Comparison of ENCODE assay signal across 7 cellular contexts in the genomic region with DNA sequence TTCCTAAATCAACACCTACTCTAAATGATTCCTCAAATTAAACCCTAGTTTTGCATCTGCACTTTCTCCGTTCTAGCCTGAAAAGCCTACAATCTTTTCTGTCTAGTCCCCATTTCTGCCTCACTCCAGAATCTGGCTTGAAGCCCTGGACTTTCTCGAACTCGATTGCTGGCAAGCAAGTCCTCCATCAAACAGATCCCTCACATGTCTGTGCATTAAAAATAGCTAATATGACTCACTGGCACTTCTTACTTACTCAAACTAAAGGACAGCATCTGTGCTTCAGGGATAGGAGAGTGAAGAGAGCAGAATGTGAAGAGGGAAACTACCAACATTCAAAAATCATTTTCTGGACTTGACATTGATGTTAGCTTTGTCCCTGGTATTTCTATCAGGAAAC. TPM values are rescaled to one million over a fixed set of nuclear protein-coding genes. Genes with fewer than 3 reads are reported as not detected.
DNase-seq lines count a peak whose midpoint lies in the region; ATAC-seq and TF ChIP-seq lines count a peak whose summit lies in the region.

No MANE protein-coding gene starts in this region.

- peak overlapping the region; percentile 75; the same call in 1 of the 2 replicates for H3K4me2 ChIP-seq in IMR-90 (ENCODE audit: low read depth, low read length)

- H3K36me3 ChIP-seq in IMR-90 (ENCODE audit: control insufficient read depth, insufficient read depth, low read length): no peaks in the 10 kb centered on the region

- H4K8ac ChIP-seq in IMR-90 (ENCODE audit: low read depth in 2 of 2, low read length in 2 of 2): no peak overlapping the region

- TF ChIP-seq POLR2A in IMR-90 (IDR thresholded peaks at IDR 0.05; ENCODE audit: low read depth, low read length): no peak

- H3K4ac ChIP-seq in IMR-90 (ENCODE audit: low read depth, low read length): no peak overlapping the region

- H3K14ac ChIP-seq in IMR-90 (replicated peaks; ENCODE audit: low read depth, low read length): no peak overlapping the region

- intact Hi-C loops in IMR-90 (cut with micrococcal nuclease): loop anchor here (10.0 kb wide), 1 partner anchor 144 kb away; no protein-coding TSS in a partner anchor

- H4K20me1 ChIP-seq in IMR-90 (ENCODE audit: insufficient read depth, low read length): no peaks in the 10 kb centered on the region

- H2BK20ac ChIP-seq in IMR-90 (ENCODE audit: low read depth, low read length): peak overlapping the region; percentile 29; the same call in 1 of the 2 replicates

- H3K9me3 ChIP-seq in IMR-90 (ENCODE audit: control insufficient read depth, insufficient read depth, low read length): no peaks in the 10 kb centered on the region

- CTCF ChIA-PET in IMR-90 (lab: Yijun Ruan, JAX): interaction anchor here (0.9 kb wide), 1 partner anchor 51 kb away, joined by 4 read pairs; no protein-coding TSS in a partner anchor

- H2BK5ac ChIP-seq in IMR-90 (ENCODE audit: low read depth, low read length, poor library complexity, severe bottlenecking): peak overlapping the region; percentile 67

- no peaks in the 10 kb centered on the region for H3K9me1 ChIP-seq in IMR-90 (ENCODE audit: insufficient read depth, low read length)

- H2AK9ac ChIP-seq in IMR-90 (replicated peaks; ENCODE audit: low read depth, low read length, poor library complexity): no peak overlapping the region

- H4K5ac ChIP-seq in IMR-90 (ENCODE audit: low read depth, low read length): no peak overlapping the region

- BruUV-seq in IMR-90 (replicated peaks; lab: Mats Ljungman, UMichigan): no TSS peak

- no peak for TF ChIP-seq CTCF in IMR-90 (conservative IDR thresholded peaks at IDR 0.05; ENCODE audit: low read depth, low read length)
- no peak for TF ChIP-seq CTCF in cardiac fibroblast (IDR thresholded peaks at IDR 0.05; ENCODE audit: low read depth, low read length)

- in situ Hi-C loops in IMR-90 (cut with MboI; ENCODE audit: low sequenced_read_pairs): loop anchor here (25.0 kb wide), 2 partner anchors 376 to 899 kb away; no protein-coding TSS in a partner anchor

- WGBS in IMR-90 (ENCODE audit: extremely low coverage in 2 of 2, insufficient read length in 1 of 2), 2 experiments: 20% methylated on average over 1 of the region's 3 CpGs; no CpG with 5 or more reads in 1 of the 2 experiments

- H3K9ac ChIP-seq in IMR-90 (ENCODE audit: low read depth, low read length): no peak overlapping the region

- H2AFZ ChIP-seq in IMR-90 (replicated peaks; ENCODE audit: low read length, poor library complexity): no peak overlapping the region

- DNase-seq in IMR-90 (peak; percentile 92), cardiac fibroblast (ENCODE audit: low read depth in 2 of 2) (peak; percentile 79 to 91), iris pigment epithelial cell (ENCODE audit: low read depth) (peak; percentile 92), amniotic stem cell (lab: John Stamatoyannopoulos, UW) (no peak)
- no peak for DNase-seq in effector CD8-positive, alpha-beta T cell (lab: John Stamatoyannopoulos, UW)

- peaks cover 7% of the 10 kb centered on the region; the same call in 1 of the 2 replicates for H3K4me1 ChIP-seq in IMR-90 (ENCODE audit: control insufficient read depth, insufficient read depth, low read length)

- H3K4me3 ChIP-seq in IMR-90 (ENCODE audit: insufficient read depth, low read depth, low read length) (no peak overlapping the region), cardiac fibroblast (replicated peaks in 1 of 2; ENCODE audit: low read depth in 2 of 2, low read length in 2 of 2) (no peak overlapping the region)

- H2AK5ac ChIP-seq in IMR-90 (ENCODE audit: low read depth, low read length): no peak overlapping the region

- ATAC-seq in IMR-90 (ENCODE audit: low read depth) (peak; percentile 70), HG02852 (IDR thresholded peaks at IDR 0.05; ENCODE audit: unreplicated experiment) (no peak)

- H2BK15ac ChIP-seq in IMR-90 (ENCODE audit: low read depth, low read length): no peak overlapping the region

- POLR2A ChIA-PET in IMR-90 (lab: Charles Lee; ENCODE audit: unreplicated experiment): no interaction called here

- no peaks in the 10 kb centered on the region for H3K27me3 ChIP-seq in IMR-90 (ENCODE audit: control insufficient read depth, insufficient read depth, low read length)

- no peak overlapping the region for H4K91ac ChIP-seq in IMR-90 (ENCODE audit: insufficient read depth, low read depth, low read length)

- no peak overlapping the region for H3K56ac ChIP-seq in IMR-90 (ENCODE audit: extremely low read depth, insufficient read depth, low read length)

- H3K27ac ChIP-seq in IMR-90 (ENCODE audit: insufficient read depth, low read length) (no peak overlapping the region), temporal lobe (ENCODE audit: low read depth, low read length) (peak overlapping the region; percentile 1)

- H3K23ac ChIP-seq in IMR-90 (ENCODE audit: low read depth, low read length): no peak overlapping the region

- H3K79me1 ChIP-seq in IMR-90 (ENCODE audit: low read depth in 1 of 2, low read length in 2 of 2): no peaks in the 10 kb centered on the region

- dilution Hi-C loops in IMR-90 (cut with HindIII; ENCODE audit: low sequenced_read_pairs, unreplicated experiment): no loop called here

- 0 out of 2 replicates have a peak, but pooled peaks have one; percentile 4 for TF ChIP-seq RAD21 in IMR-90 (IDR thresholded peaks at IDR 0.05; ENCODE audit: low read length)

- no peak overlapping the region for H3K18ac ChIP-seq in IMR-90 (ENCODE audit: low read depth, low read length)

- no peak overlapping the region for H2BK120ac ChIP-seq in IMR-90 (ENCODE audit: low read depth, low read length)

TF ChIP-seq in IMR-90, 13 proteins besides CTCF, POLR2A, EP300 and RAD21:
- TF ChIP-seq MAZ (IDR thresholded peaks at IDR 0.05; ENCODE audit: borderline replicate concordance, low read depth, low read length) (no peak), RFX5 (IDR thresholded peaks at IDR 0.05; ENCODE audit: low read depth, low read length) (no peak), MAFK (IDR thresholded peaks at IDR 0.05; ENCODE audit: low read depth, low read length) (0 out of 2 replicates have a peak, but pooled peaks have one; percentile 21), USF2 (IDR thresholded peaks at IDR 0.05; ENCODE audit: low read depth, low read length) (peak; percentile 30; the same call in 1 of the 2 replicates), FOS (IDR thresholded peaks at IDR 0.05; ENCODE audit: low read depth, low read length) (peak; percentile 59; the same call in 1 of the 2 replicates)
- TF ChIP-seq, protein P1, sequence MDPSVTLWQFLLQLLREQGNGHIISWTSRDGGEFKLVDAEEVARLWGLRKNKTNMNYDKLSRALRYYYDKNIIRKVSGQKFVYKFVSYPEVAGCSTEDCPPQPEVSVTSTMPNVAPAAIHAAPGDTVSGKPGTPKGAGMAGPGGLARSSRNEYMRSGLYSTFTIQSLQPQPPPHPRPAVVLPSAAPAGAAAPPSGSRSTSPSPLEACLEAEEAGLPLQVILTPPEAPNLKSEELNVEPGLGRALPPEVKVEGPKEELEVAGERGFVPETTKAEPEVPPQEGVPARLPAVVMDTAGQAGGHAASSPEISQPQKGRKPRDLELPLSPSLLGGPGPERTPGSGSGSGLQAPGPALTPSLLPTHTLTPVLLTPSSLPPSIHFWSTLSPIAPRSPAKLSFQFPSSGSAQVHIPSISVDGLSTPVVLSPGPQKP (IDR thresholded peaks at IDR 0.05; ENCODE audit: borderline replicate concordance, low read depth, low read length): no peak

RNA-seq across cellular contexts. Expression of gene CXADR, which starts 51.8 kb away (rescaled TPM):
- total RNA-seq in IMR-90 (2012; rRNA removed): 0.83 and 1.1 TPM in 2 replicates
- polyA plus RNA-seq in IMR-90 (2012; rRNA removed): 0.21 and 0.26 TPM in 2 replicates
- 0.09 TPM in 2 replicates for polyA plus RNA-seq in IMR-90 (2012; cell fraction: cytosol; rRNA removed)
- polyA plus RNA-seq in IMR-90 (2012; cell fraction: nucleus; rRNA removed; ENCODE audit: low replicate concordance): 0.02 and 0.08 TPM in 2 replicates
- total RNA-seq in temporal lobe: 255 TPM

Comparison
In these comparisons a context has a peak if more than half of its experiments do, and no peak if none do; other contexts are left out.
1. DNase-seq: peak in IMR-90 (single experiment), cardiac fibroblast (2 of 2) and iris pigment epithelial cell (single experiment); none in amniotic stem cell (single experiment) and effector CD8-positive, alpha-beta T cell (single experiment).
2. RNA of gene CXADR, which starts 51.8 kb away (total RNA-seq): 255 TPM in temporal lobe (single experiment); 0.83 to 1.1 TPM in IMR-90; every median in the first group is over 100 times any median in the second.